Comparison of ENCODE assay signal across 25 cellular contexts in the genomic region with DNA sequence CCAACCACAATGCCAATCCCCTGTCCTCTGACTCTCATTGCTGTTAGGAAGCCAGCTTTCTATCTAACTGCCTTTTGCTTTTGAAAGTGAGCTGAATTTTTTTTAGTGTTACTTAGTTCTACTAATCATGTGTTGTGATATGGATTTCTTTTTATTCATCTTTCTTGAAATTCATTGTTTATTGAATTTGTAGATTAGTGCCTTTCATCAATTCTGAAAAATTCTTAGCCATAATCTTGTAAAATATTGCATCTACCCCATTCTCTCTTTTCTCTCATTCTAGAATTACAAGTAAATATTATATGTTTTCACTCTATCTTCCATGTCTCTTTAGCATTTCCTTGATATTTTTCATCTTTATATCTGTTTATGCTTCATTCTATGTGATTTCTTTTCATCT.
"Had no signal": no experiment of that assay in that cellular context is flagged by ENCODE, and none has a peak within 500 bp of the region (broad histone marks: within the 10 kb centered on the region; RNA-seq: fewer than 3 reads in every experiment).

No MANE protein-coding gene starts in this region.

- ATAC-seq: effector memory CD8-positive, alpha-beta T cell; esophagus mucosa; foreskin keratinocyte; gastrocnemius medialis; gastroesophageal sphincter; heart left ventricle; heart right ventricle had no signal

- H3K27me3 Mint-ChIP-seq: effector memory CD8-positive, alpha-beta T cell had no signal

- H3K9me3 ChIP-seq: colonic mucosa, esophagus squamous epithelium, gastrocnemius medialis had no signal

- H3K4me3 Mint-ChIP-seq: dendritic cell treated with granulocyte-macrophage colony-stimulating factor and Interleukin-4, amounts not matched to agents 40 ng/mL and 50 ng/mL, for 4 days; effector memory CD8-positive, alpha-beta T cell; endodermal cell had no signal

- H3K36me3 ChIP-seq: colonic mucosa, esophagus muscularis mucosa, esophagus squamous epithelium, gastrocnemius medialis, gastroesophageal sphincter, heart left ventricle, heart right ventricle had no signal

- H3K27ac ChIP-seq: colonic mucosa, coronary artery, dorsolateral prefrontal cortex, epithelial cell of prostate, esophagus muscularis mucosa, esophagus squamous epithelium, foreskin keratinocyte, gastrocnemius medialis, gastroesophageal sphincter, heart left ventricle, heart right ventricle had no signal

- H3K4me1 ChIP-seq: colonic mucosa, esophagus muscularis mucosa, esophagus squamous epithelium, foreskin keratinocyte, gastrocnemius medialis, gastroesophageal sphincter, heart left ventricle, heart right ventricle had no signal

- H3K27me3 ChIP-seq: colonic mucosa, dorsolateral prefrontal cortex, esophagus muscularis mucosa, esophagus squamous epithelium, foreskin keratinocyte, gastrocnemius medialis, gastroesophageal sphincter, heart left ventricle, heart right ventricle had no signal

- DNase-seq: colonic mucosa; cortex of kidney; dermis blood vessel endothelial cell; dorsolateral prefrontal cortex; effector CD4-positive, alpha-beta T cell; effector CD8-positive, alpha-beta T cell; effector memory CD4-positive, alpha-beta T cell; effector memory CD8-positive, alpha-beta T cell; endodermal cell; erythroblast; esophagus squamous epithelium; foreskin fibroblast; foreskin keratinocyte; foreskin melanocyte; gastrocnemius medialis; glutamatergic neuron; head of caudate nucleus; heart left ventricle; heart right ventricle had no signal

- H3K4me3 ChIP-seq: colonic mucosa, coronary artery, dorsolateral prefrontal cortex, esophagus muscularis mucosa, esophagus squamous epithelium, gastrocnemius medialis, gastroesophageal sphincter, heart left ventricle, heart right ventricle had no signal

- H3K27ac Mint-ChIP-seq: dendritic cell treated with granulocyte-macrophage colony-stimulating factor and Interleukin-4, amounts not matched to agents 40 ng/mL and 50 ng/mL, for 4 days; effector memory CD8-positive, alpha-beta T cell; endodermal cell had no signal
